Comparison of ENCODE assay signal across 18 cellular contexts in the genomic region with DNA sequence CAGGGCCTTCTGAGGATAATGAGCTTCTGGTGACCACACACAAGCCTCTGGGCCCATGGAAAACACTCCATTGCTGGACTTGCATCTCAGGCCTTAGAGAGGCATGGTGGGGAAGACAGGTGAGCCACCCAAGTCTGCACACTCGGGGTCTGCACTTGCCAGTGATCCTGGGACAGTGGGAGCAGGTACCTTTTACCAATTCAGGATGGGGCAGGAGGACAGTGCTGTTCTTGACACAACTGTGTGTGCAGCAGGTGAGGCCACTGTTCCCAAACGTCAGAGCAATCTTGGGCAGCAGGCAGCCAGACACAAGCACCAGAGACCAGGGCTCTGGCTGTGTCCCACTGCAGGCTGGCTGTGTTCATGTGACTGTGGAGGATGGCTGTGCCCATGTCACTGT.
DNase-seq lines count a peak whose midpoint lies in the region; ATAC-seq, FAIRE-seq and TF ChIP-seq lines count a peak whose summit lies in the region.
"Had no signal": no experiment of that assay in that cellular context is flagged by ENCODE, and none has a peak within 500 bp of the region (broad histone marks: within the 10 kb centered on the region; RNA-seq: fewer than 3 reads in every experiment).

No MANE protein-coding gene starts in this region.

- H3K79me2 ChIP-seq in HepG2 (ENCODE audit: insufficient read depth, low read length), result no peaks in the 10 kb centered on the region

- H2AFZ ChIP-seq in HepG2 (ENCODE audit: low read length), result no peak overlapping the region

- POLR2A ChIA-PET in HepG2 (lab: Yijun Ruan, JAX), result no interaction called here

- H3K27me3 ChIP-seq in right lobe of liver, result no peaks in the 10 kb centered on the region
- peaks cover 21 to 67% of the 10 kb centered on the region in 2 experiments for H3K27me3 ChIP-seq in HepG2 (ENCODE audit: control insufficient read depth in 1 of 2, insufficient read depth in 2 of 2, low read length in 2 of 2)
- H3K27me3 ChIP-seq in left lung, result peaks cover 2 to 52% of the 10 kb centered on the region in 2 donors
- no peaks in the 10 kb centered on the region for H3K27me3 ChIP-seq in sigmoid colon

- no CpG with 5 or more reads among the region's 2 CpGs for WGBS in right lobe of liver (ENCODE audit: insufficient coverage, low coverage, low lambda C conversion rate, missing lambda C conversion rate)
- WGBS in HepG2 (ENCODE audit: low lambda C conversion rate), result 0% methylated on average over 2 of the region's 2 CpGs
- 46 to 71% methylated on average over 2 of the region's 2 CpGs for WGBS in sigmoid colon, 2 donors

- no peaks in the 10 kb centered on the region for H4K20me1 ChIP-seq in HepG2 (ENCODE audit: insufficient read depth, low read length)

- no peak for TF ChIP-seq EP300 in HepG2 (IDR thresholded peaks at IDR 0.05; ENCODE audit: low read depth in 2 of 2, low read length in 2 of 2)
- no peak for TF ChIP-seq EP300 in HepG2 (CRISPR knock-in tag; IDR thresholded peaks at IDR 0.05; ENCODE audit: borderline replicate concordance)
- no peak for TF ChIP-seq EP300 in sigmoid colon (IDR thresholded peaks at IDR 0.05)

- CTCF ChIA-PET in HepG2 (lab: Yijun Ruan, JAX; ENCODE audit: low intra/inter-chr PET ratio, low total read pairs), result no interaction called here

- no peak for TF ChIP-seq RAD21 in HepG2 (CRISPR knock-in tag; IDR thresholded peaks at IDR 0.05)

- FAIRE-seq in HepG2 (lab: Jason Lieb, UNC), result no peak
- FAIRE-seq: H54 had no signal

- H3K9ac ChIP-seq in HepG2 (ENCODE audit: insufficient read depth, low read depth, low read length), result no peak overlapping the region

- H3K4me3 ChIP-seq in right lobe of liver (no peak overlapping the region), HepG2 (replicated peaks in 1 of 3; ENCODE audit: insufficient read depth in 1 of 3, low read depth in 2 of 3, low read length in 3 of 3) (no peak overlapping the region), left lung (no peak overlapping the region), sigmoid colon (no peak overlapping the region)

- TF ChIP-seq CTCF in right lobe of liver (IDR thresholded peaks at IDR 0.05) (no peak), HepG2 (CRISPR knock-in tag; IDR thresholded peaks at IDR 0.05) (no peak), left lung (IDR thresholded peaks at IDR 0.05) (no peak), sigmoid colon (IDR thresholded peaks at IDR 0.05) (no peak)

- no peak for TF ChIP-seq POLR2A in right lobe of liver (IDR thresholded peaks at IDR 0.05)
- TF ChIP-seq POLR2A in HepG2 (IDR thresholded peaks at IDR 0.05; ENCODE audit: insufficient read depth in 1 of 2, low read depth in 2 of 2, low read length in 2 of 2), result no peak
- TF ChIP-seq POLR2A in sigmoid colon (IDR thresholded peaks at IDR 0.05), result no peak

- DNase-seq in right lobe of liver (peak; percentile 5 to 40 (median 26)), HepG2 (ENCODE audit: low spot score) (no peak), left lung (peak; percentile 22 to 54), sigmoid colon (peak; percentile 44), A172 (ENCODE audit: low spot score) (no peak), HCEC 1CT (no peak)
- DNase-seq: COR-L47, DMS153, IMR-90, Karpas-422, MM.1S, NCI-H1092 treated with DMSO at 0.1 percent for 48 hours, NCI-H2081 treated with DMSO at 0.1 percent for 48 hours, NCI-H524 treated with DMSO at 0.1 percent for 48 hours had no signal

- intact Hi-C loops in right lobe of liver (cut with DNase I), result no loop called here
- intact Hi-C loops in HepG2 (cut with micrococcal nuclease; ENCODE audit: unreplicated experiment), result no loop called here
- intact Hi-C loops in left lung (cut with DNase I), result no loop called here
- intact Hi-C loops in sigmoid colon (cut with DNase I), result no loop called here

- ATAC-seq in right lobe of liver (no peak), HepG2 (no peak), left lung (no peak), GM19035 (IDR thresholded peaks at IDR 0.05; ENCODE audit: unreplicated experiment) (no peak)
- ATAC-seq: Panc1, Right ventricle myocardium inferior had no signal

- H3K9me3 ChIP-seq in right lobe of liver, result no peaks in the 10 kb centered on the region
- H3K9me3 ChIP-seq in HepG2 (ENCODE audit: low read length), result no peaks in the 10 kb centered on the region
- no peaks in the 10 kb centered on the region for H3K9me3 ChIP-seq in left lung
- H3K9me3 ChIP-seq in sigmoid colon, result no peaks in the 10 kb centered on the region

- H3K4me1 ChIP-seq in right lobe of liver (no peaks in the 10 kb centered on the region), HepG2 (ENCODE audit: insufficient read depth, low read length) (no peaks in the 10 kb centered on the region), left lung (peaks cover 0 to 6% of the 10 kb centered on the region in 2 donors), sigmoid colon (no peaks in the 10 kb centered on the region)

- H3K4me2 ChIP-seq in HepG2 (ENCODE audit: low read depth, low read length), result no peak overlapping the region

- no TSS peak for BruUV-seq in HepG2 (replicated peaks; lab: Mats Ljungman, UMichigan)

- in situ Hi-C loops in HepG2 (cut with HindIII; ENCODE audit: extremely low pct_ligation_motif_present, low pct_unique_long_range_greater_than_20kb), result no loop called here

- H3K27ac ChIP-seq in right lobe of liver, result no peak overlapping the region
- H3K27ac ChIP-seq in HepG2 (ENCODE audit: extremely low read length, insufficient read depth, low read length), result no peak overlapping the region
- H3K27ac ChIP-seq in left lung, result no peak overlapping the region
- no peak overlapping the region for H3K27ac ChIP-seq in sigmoid colon

- H3K36me3 ChIP-seq in right lobe of liver (no peaks in the 10 kb centered on the region), HepG2 (replicated peaks in 1 of 2; ENCODE audit: control insufficient read depth in 1 of 2, insufficient read depth in 2 of 2, low read length in 2 of 2) (no peaks in the 10 kb centered on the region), left lung (no peaks in the 10 kb centered on the region), sigmoid colon (no peaks in the 10 kb centered on the region)

TF ChIP-seq in HepG2, 621 proteins besides CTCF, POLR2A, EP300 and RAD21 (continues in another document):
- TF ChIP-seq ZFP37 (CRISPR knock-in tag; IDR thresholded peaks at IDR 0.05; ENCODE audit: borderline replicate concordance) (no peak), THYN1 (CRISPR knock-in tag; IDR thresholded peaks at IDR 0.05; ENCODE audit: borderline replicate concordance, low read depth) (no peak), PCBP2 (optimal IDR thresholded peaks at IDR 0.05; ENCODE audit: low read depth, low read length, poor library complexity, severe bottlenecking) (no peak), MEIS2 (CRISPR knock-in tag; IDR thresholded peaks at IDR 0.05) (no peak), SRF (IDR thresholded peaks at IDR 0.05; ENCODE audit: low read depth, low read length) (no peak), RFX3 (CRISPR knock-in tag; IDR thresholded peaks at IDR 0.05) (no peak), SCMH1 (CRISPR knock-in tag; IDR thresholded peaks at IDR 0.05; ENCODE audit: borderline replicate concordance) (no peak), ISL2 (CRISPR knock-in tag; IDR thresholded peaks at IDR 0.05) (no peak)
- TF ChIP-seq, protein P1, sequence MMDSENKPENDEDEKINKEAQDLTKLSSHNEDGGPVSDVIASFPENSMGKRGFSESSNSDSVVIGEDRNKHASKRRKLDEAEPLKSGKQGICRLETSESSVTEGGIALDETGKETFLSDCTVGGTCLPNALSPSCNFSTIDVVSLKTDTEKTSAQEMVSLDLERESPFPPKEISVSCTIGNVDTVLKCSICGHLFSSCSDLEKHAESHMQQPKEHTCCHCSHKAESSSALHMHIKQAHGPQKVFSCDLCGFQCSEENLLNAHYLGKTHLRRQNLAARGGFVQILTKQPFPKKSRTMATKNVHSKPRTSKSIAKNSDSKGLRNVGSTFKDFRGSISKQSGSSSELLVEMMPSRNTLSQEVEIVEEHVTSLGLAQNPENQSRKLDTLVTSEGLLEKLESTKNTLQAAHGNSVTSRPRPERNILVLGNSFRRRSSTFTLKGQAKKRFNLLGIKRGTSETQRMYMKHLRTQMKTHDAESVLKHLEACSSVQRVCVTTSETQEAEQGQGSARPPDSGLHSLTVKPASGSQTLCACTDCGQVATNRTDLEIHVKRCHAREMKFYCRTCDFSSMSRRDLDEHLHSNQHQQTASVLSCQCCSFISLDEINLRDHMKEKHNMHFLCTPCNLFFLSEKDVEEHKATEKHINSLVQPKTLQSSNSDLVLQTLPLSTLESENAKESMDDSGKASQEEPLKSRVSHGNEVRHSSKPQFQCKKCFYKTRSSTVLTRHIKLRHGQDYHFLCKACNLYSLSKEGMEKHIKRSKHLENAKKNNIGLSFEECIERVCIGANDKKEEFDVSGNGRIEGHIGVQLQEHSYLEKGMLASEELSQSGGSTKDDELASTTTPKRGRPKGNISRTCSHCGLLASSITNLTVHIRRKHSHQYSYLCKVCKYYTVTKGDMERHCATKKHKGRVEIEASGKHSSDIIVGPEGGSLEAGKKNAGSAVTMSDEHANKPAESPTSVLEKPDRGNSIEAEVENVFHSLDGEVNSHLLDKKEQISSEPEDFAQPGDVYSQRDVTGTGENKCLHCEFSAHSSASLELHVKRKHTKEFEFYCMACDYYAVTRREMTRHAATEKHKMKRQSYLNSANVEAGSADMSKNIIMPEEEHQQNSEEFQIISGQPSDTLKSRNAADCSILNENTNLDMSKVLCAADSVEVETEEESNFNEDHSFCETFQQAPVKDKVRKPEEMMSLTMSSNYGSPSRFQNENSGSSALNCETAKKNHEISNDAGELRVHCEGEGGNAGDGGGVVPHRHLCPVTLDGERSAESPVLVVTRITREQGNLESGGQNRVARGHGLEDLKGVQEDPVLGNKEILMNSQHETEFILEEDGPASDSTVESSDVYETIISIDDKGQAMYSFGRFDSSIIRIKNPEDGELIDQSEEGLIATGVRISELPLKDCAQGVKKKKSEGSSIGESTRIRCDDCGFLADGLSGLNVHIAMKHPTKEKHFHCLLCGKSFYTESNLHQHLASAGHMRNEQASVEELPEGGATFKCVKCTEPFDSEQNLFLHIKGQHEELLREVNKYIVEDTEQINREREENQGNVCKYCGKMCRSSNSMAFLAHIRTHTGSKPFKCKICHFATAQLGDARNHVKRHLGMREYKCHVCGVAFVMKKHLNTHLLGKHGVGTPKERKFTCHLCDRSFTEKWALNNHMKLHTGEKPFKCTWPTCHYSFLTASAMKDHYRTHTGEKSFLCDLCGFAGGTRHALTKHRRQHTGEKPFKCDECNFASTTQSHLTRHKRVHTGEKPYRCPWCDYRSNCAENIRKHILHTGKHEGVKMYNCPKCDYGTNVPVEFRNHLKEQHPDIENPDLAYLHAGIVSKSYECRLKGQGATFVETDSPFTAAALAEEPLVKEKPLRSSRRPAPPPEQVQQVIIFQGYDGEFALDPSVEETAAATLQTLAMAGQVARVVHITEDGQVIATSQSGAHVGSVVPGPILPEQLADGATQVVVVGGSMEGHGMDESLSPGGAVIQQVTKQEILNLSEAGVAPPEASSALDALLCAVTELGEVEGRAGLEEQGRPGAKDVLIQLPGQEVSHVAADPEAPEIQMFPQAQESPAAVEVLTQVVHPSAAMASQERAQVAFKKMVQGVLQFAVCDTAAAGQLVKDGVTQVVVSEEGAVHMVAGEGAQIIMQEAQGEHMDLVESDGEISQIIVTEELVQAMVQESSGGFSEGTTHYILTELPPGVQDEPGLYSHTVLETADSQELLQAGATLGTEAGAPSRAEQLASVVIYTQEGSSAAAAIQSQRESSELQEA (CRISPR knock-in tag; IDR thresholded peaks at IDR 0.05; ENCODE audit: not compliant biosample characterization), result no peak

Comparison
In these comparisons a context has a peak if more than half of its experiments do, and no peak if none do; other contexts are left out.
1. DNase-seq: peak in right lobe of liver (3 of 3), left lung (2 of 2) and sigmoid colon (single experiment); none in HepG2 (single experiment), A172 (single experiment) and HCEC 1CT (single experiment).